In genomic region chr9:123073991-123074422, GRCh38 we compare ENCODE assay signal across 13 cellular contexts. TPM values are rescaled to one million over a fixed set of nuclear protein-coding genes. Genes with fewer than 3 reads are reported as not detected.
A peak's percentile ranks its signal among the peaks of the same experiment; 100 is the strongest.
DNase-seq lines count a peak whose midpoint lies in the region; ATAC-seq and TF ChIP-seq lines count a peak whose summit lies in the region.
"Had no signal": no experiment of that assay in that cellular context is flagged by ENCODE, and none has a peak within 500 bp of the region (broad histone marks: within the 10 kb centered on the region; RNA-seq: fewer than 3 reads in every experiment).

No MANE protein-coding gene starts in this region.

- peaks cover 0 to 97% (median 19%) of the 10 kb centered on the region in 9 donors for H3K36me3 ChIP-seq in heart right ventricle

- no peaks in the 10 kb centered on the region for H3K27me3 Mint-ChIP-seq in natural killer cell (ENCODE audit: low read depth in 2 of 2)
- H3K27me3 Mint-ChIP-seq: B cell had no signal

- in situ Hi-C loops in GM13977 (cut with MboI; ENCODE audit: low pct_unique_long_range_greater_than_20kb, low sequenced_read_pairs, unreplicated experiment): no loop called here

- DNase-seq in heart right ventricle (no peak), Right ventricle myocardium inferior (ENCODE audit: missing footprints) (no peak), coronary artery (ENCODE audit: low spot score) (no peak), myocyte (ENCODE audit: low read depth) (peak; percentile 59), GM13977 (ENCODE audit: low spot score) (no peak), natural killer cell (no peak)
- DNase-seq: activated gamma-delta T cell, NCI-H2029 had no signal

- 62 to 71% methylated on average over 1 of the region's 1 CpG for WGBS in heart right ventricle, 2 donors

- ATAC-seq in heart right ventricle (peak in 3 of 8 donors; percentile 24 to 41 (median 27)), Right ventricle myocardium inferior (no peak), GM21423 (IDR thresholded peaks at IDR 0.05; ENCODE audit: unreplicated experiment) (no peak), HG03095 (IDR thresholded peaks at IDR 0.05; ENCODE audit: unreplicated experiment) (no peak), natural killer cell (no peak)

- peak overlapping the region in 2 of 10 donors; percentile 4 to 11 for H3K4me3 ChIP-seq in heart right ventricle
- peak overlapping the region; percentile 36 for H3K4me3 ChIP-seq in coronary artery
- H3K4me3 ChIP-seq: lung had no signal

- TF ChIP-seq CTCF in heart right ventricle (IDR thresholded peaks at IDR 0.05) (no peak), coronary artery (IDR thresholded peaks at IDR 0.05) (no peak), GM13977 (IDR thresholded peaks at IDR 0.05; ENCODE audit: extremely low read depth, insufficient read depth, missing control alignments) (no peak), natural killer cell (IDR thresholded peaks at IDR 0.05) (no peak)

- no peaks in the 10 kb centered on the region for H3K9me3 ChIP-seq in heart right ventricle

- no peaks in the 10 kb centered on the region for H3K4me1 Mint-ChIP-seq in natural killer cell

- H3K27ac ChIP-seq in heart right ventricle (peak overlapping the region in 7 of 10 donors; percentile 5 to 65 (median 35)), coronary artery (peak overlapping the region; percentile 57 to 81)
- H3K27ac ChIP-seq: epithelial cell of prostate had no signal

- no peaks in the 10 kb centered on the region for H3K27me3 ChIP-seq in heart right ventricle

- H3K27ac Mint-ChIP-seq in natural killer cell: no peak overlapping the region

- no peaks in the 10 kb centered on the region for H3K9me3 Mint-ChIP-seq in natural killer cell

- intact Hi-C loops in heart right ventricle (cut with DNase I) (loop anchor here in 1 of 10 donors (5.0 kb wide), 1 partner anchor 37 kb away; no protein-coding TSS in a partner anchor), Right ventricle myocardium inferior (cut with DNase I) (no loop called here), natural killer cell (cut with micrococcal nuclease) (no loop called here)

- H3K36me3 Mint-ChIP-seq in natural killer cell: peaks cover 16% of the 10 kb centered on the region

- H3K4me1 ChIP-seq in heart right ventricle: peaks cover 0 to 39% (median 20%) of the 10 kb centered on the region in 9 donors

- no peak overlapping the region for H3K4me3 Mint-ChIP-seq in natural killer cell
- H3K4me3 Mint-ChIP-seq: B cell had no signal

RNA-seq across cellular contexts. Expression of gene GPR21, which starts 40.5 kb away (rescaled TPM):
- total RNA-seq in heart right ventricle (under 1 TPM in 7 of 10 donors, not detected in 3; 0.32 to 0.95 (median 0.65) TPM), Right ventricle myocardium inferior (0.49 TPM), myocyte (0.42 TPM in 1 of 2 replicates, not detected in the other), natural killer cell (1 to 10 TPM in 1 of 3 donors, not detected in 2; 1.9 TPM)
- under 1 TPM in 1 of 2 donors, not detected in 1; 0.25 TPM for polyA plus RNA-seq in heart right ventricle
- polyA plus RNA-seq in myocyte (2012): 0.25 TPM
